ENCODE assay signal across 30 cellular contexts in the genomic region with DNA sequence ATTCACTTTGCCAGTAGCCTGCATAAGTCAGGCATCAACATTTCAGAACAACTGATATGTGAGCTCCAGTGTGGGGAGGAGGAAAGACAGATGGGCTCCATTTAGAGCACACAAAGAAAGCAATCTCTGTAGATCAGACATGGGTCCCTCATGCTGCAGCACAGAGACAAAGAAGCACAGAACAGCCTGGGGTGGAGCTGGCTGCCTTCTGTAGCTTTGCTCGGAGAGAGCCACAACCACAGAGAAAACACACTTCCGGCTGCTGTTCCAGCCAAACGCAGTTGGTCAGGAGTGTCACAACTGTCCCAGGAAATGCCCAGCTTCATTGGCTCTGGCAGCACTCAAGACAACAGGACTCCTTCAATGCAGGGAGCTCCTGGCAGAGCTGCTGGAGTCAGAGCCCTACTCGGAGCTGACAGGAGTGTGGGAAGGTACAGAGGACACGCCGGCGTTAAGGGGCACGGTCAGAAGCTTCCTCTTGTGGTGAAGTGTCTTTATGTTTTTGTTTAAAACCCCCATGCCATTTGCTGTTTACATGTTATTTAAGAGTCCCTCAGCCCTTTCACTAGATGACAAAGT.
"Had no signal": no experiment of that assay in that cellular context is flagged by ENCODE, and none has a peak within 500 bp of the region (broad histone marks: within the 10 kb centered on the region; RNA-seq: fewer than 3 reads in every experiment).

No MANE protein-coding gene starts in this region.

- H3K27ac ChIP-seq: esophagus squamous epithelium, stomach, suprapubic skin, tibial artery, VCaP had no signal

- H3K36me3 ChIP-seq: esophagus squamous epithelium, stomach, suprapubic skin, tibial artery had no signal

- H3K4me3 Mint-ChIP-seq: activated T-helper 17 cell treated with anti-CD3 and anti-CD28 coated beads, Interleukin-2, amount 50 U/mL, for 72 hours; mesothelial cell of epicardium; naive thymus-derived CD8-positive, alpha-beta T cell; neural crest cell; stimulated activated naive B cell treated with anti-CD40 and anti-IgM and Interleukin-4, amounts not matched to agents 10 μg/mL and 1 μg/mL and 100 μg/mL, for 72 hours; T-helper 1 cell treated with Interleukin-12 subunit alpha and Interleukin-12 subunit beta and Interleukin-4 antibody, amounts not matched to agents 30 μg/mL and 1 μg/mL, for 36 hours had no signal

- H3K4me3 ChIP-seq: esophagus squamous epithelium, stomach, suprapubic skin, tibial artery had no signal

- H3K4me1 ChIP-seq: esophagus squamous epithelium, stomach, suprapubic skin, tibial artery had no signal

- H3K27me3 Mint-ChIP-seq: activated T-helper 17 cell treated with anti-CD3 and anti-CD28 coated beads, Interleukin-2, amount 50 U/mL, for 72 hours; naive thymus-derived CD8-positive, alpha-beta T cell; stimulated activated naive B cell treated with anti-CD40 and anti-IgM and Interleukin-4, amounts not matched to agents 10 μg/mL and 1 μg/mL and 100 μg/mL, for 72 hours had no signal

- H3K36me3 Mint-ChIP-seq: mesothelial cell of epicardium; stimulated activated naive B cell treated with anti-CD40 and anti-IgM and Interleukin-4, amounts not matched to agents 10 μg/mL and 1 μg/mL and 100 μg/mL, for 72 hours had no signal

- ATAC-seq: activated T-helper 17 cell treated with anti-CD3 and anti-CD28 coated beads, Interleukin-2, amount 50 U/mL, for 72 hours; left colon; naive thymus-derived CD8-positive, alpha-beta T cell; right cardiac atrium; stimulated activated naive B cell treated with anti-CD40 and anti-IgM and Interleukin-4, amounts not matched to agents 10 μg/mL and 1 μg/mL and 100 μg/mL, for 72 hours had no signal

- H3K4me1 Mint-ChIP-seq: activated T-helper 17 cell treated with anti-CD3 and anti-CD28 coated beads, Interleukin-2, amount 50 U/mL, for 72 hours; mesothelial cell of epicardium; naive thymus-derived CD8-positive, alpha-beta T cell; stimulated activated naive B cell treated with anti-CD40 and anti-IgM and Interleukin-4, amounts not matched to agents 10 μg/mL and 1 μg/mL and 100 μg/mL, for 72 hours had no signal

- H3K9me3 ChIP-seq: esophagus squamous epithelium, suprapubic skin, tibial artery had no signal

- H3K27ac Mint-ChIP-seq: activated T-helper 17 cell treated with anti-CD3 and anti-CD28 coated beads, Interleukin-2, amount 50 U/mL, for 72 hours; mesothelial cell of epicardium; naive thymus-derived CD8-positive, alpha-beta T cell; stimulated activated naive B cell treated with anti-CD40 and anti-IgM and Interleukin-4, amounts not matched to agents 10 μg/mL and 1 μg/mL and 100 μg/mL, for 72 hours; T-helper 1 cell treated with Interleukin-12 subunit alpha and Interleukin-12 subunit beta and Interleukin-4 antibody, amounts not matched to agents 30 μg/mL and 1 μg/mL, for 36 hours had no signal

- DNase-seq: activated CD4-positive, alpha-beta T cell treated with anti-CD3 and anti-CD28 coated beads for 4 hours; activated CD4-positive, alpha-beta T cell treated with anti-CD3 and anti-CD28 coated beads, Interleukin-2, amount 50 U/mL, for 4 hours; activated CD8-positive, alpha-beta memory T cell treated with anti-CD3 and anti-CD28 coated beads, Interleukin-2, amount 50 U/mL, for 4 hours; activated gamma-delta T cell treated with Interleukin-2 at 50 U/mL for 16 hours; activated naive CD4-positive, alpha-beta T cell treated with anti-CD3 and anti-CD28 coated beads, Interleukin-2, amount 50 U/mL, for 16 hours; activated T-cell treated with anti-CD3 and anti-CD28 coated beads, Interleukin-2, amount 50 U/mL, for 1 hour; amniotic stem cell; caudate nucleus; dermis blood vessel endothelial cell; effector CD4-positive, alpha-beta T cell; esophagus squamous epithelium; foreskin melanocyte; kidney; left colon; mammary epithelial cell; occipital lobe; right cardiac atrium; stimulated activated CD4-positive, alpha-beta T cell treated with anti-CD3 and anti-CD28 coated beads, Interleukin-15, amount 100 ng/mL, for 24 hours; stimulated activated CD4-positive, alpha-beta T cell treated with anti-CD3 and anti-CD28 coated beads, Interleukin-2, amount 100 ng/mL, for 24 hours; stimulated activated naive B cell treated with anti-CD40 and anti-IgM and Interleukin-4, amounts not matched to agents 10 μg/mL and 1 μg/mL and 100 μg/mL, for 72 hours; stomach; T-helper 9 cell; tibial artery had no signal

- H3K27me3 ChIP-seq: esophagus squamous epithelium, stomach, suprapubic skin, tibial artery had no signal
